Comparison of ENCODE assay signal across 4 cellular contexts in genomic region chr5:117719413-117719812, GRCh38.
"Had no signal": no experiment of that assay in that cellular context is flagged by ENCODE, and none has a peak within 500 bp of the region (broad histone marks: within the 10 kb centered on the region; RNA-seq: fewer than 3 reads in every experiment).

No MANE protein-coding gene starts in this region.

- DNase-seq: H9, HCEC 1CT, IMR-90 had no signal

- H3K4me2 ChIP-seq: GM23338 had no signal

- H2AFZ ChIP-seq: GM23338 had no signal

- ATAC-seq: GM23338 had no signal

- H3K4me3 ChIP-seq: GM23338 had no signal
